In genomic region chr6:169185692-169186485, GRCh38 we compare ENCODE assay signal across 13 cellular contexts.
DNase-seq lines count a peak whose midpoint lies in the region; ATAC-seq and TF ChIP-seq lines count a peak whose summit lies in the region.
"Had no signal": no experiment of that assay in that cellular context is flagged by ENCODE, and none has a peak within 500 bp of the region (broad histone marks: within the 10 kb centered on the region; RNA-seq: fewer than 3 reads in every experiment).

No MANE protein-coding gene starts in this region.

- H3K4me3 Mint-ChIP-seq in osteocyte (ENCODE audit: unreplicated experiment): no peak overlapping the region
- H3K4me3 Mint-ChIP-seq: CD4-positive, alpha-beta memory T cell; H9 had no signal

- H3K9me3 ChIP-seq in esophagus muscularis mucosa: no peaks in the 10 kb centered on the region
- no peaks in the 10 kb centered on the region for H3K9me3 ChIP-seq in esophagus squamous epithelium
- H3K9me3 ChIP-seq: BE2C had no signal

- DNase-seq in AG20443 (ENCODE audit: low spot score): peak; percentile 1
- DNase-seq in NAMALWA (ENCODE audit: low spot score): peak; percentile 3
- DNase-seq in esophagus muscularis mucosa (ENCODE audit: extremely low spot score): peak; percentile 64
- DNase-seq in osteocyte (ENCODE audit: extremely low spot score, unreplicated experiment): peak; percentile 75
- no peak for DNase-seq in GM19238 (ENCODE audit: insufficient read length, low spot score)
- no peak for DNase-seq in esophagus squamous epithelium (lab: John Stamatoyannopoulos, UW)
- DNase-seq: BE2C; CD4-positive, alpha-beta memory T cell; DMS79; GOT3; H9 had no signal

- H3K27ac ChIP-seq in esophagus muscularis mucosa (replicated peaks in 1 of 4) (no peak overlapping the region), esophagus squamous epithelium (no peak overlapping the region)
- H3K27ac ChIP-seq: C4-2B had no signal

- H3K27me3 Mint-ChIP-seq in osteocyte (ENCODE audit: unreplicated experiment): no peaks in the 10 kb centered on the region

- H3K4me1 Mint-ChIP-seq in osteocyte (ENCODE audit: unreplicated experiment): peaks cover 29% of the 10 kb centered on the region

- no peak for TF ChIP-seq EP300 in esophagus muscularis mucosa (IDR thresholded peaks at IDR 0.05)

- no peak overlapping the region for H3K27ac Mint-ChIP-seq in osteocyte (ENCODE audit: unreplicated experiment)

- peaks cover 5% of the 10 kb centered on the region for H3K36me3 Mint-ChIP-seq in osteocyte (ENCODE audit: unreplicated experiment)
- H3K36me3 Mint-ChIP-seq: CD4-positive, alpha-beta memory T cell had no signal

- no peak for ATAC-seq in HG03108 (IDR thresholded peaks at IDR 0.05; ENCODE audit: unreplicated experiment)

- WGBS in esophagus muscularis mucosa: 91% methylated on average over 26 of the region's 26 CpGs
- 88 to 92% methylated on average over 20 to 25 of the region's 26 CpGs for WGBS in esophagus squamous epithelium, 2 donors

- no peaks in the 10 kb centered on the region for H3K27me3 ChIP-seq in esophagus muscularis mucosa
- H3K27me3 ChIP-seq in esophagus squamous epithelium: no peaks in the 10 kb centered on the region
- H3K27me3 ChIP-seq: BE2C had no signal

- H3K4me3 ChIP-seq in esophagus muscularis mucosa (no peak overlapping the region), esophagus squamous epithelium (no peak overlapping the region)

- peaks cover 4 to 33% (median 25%) of the 10 kb centered on the region in 4 donors for H3K4me1 ChIP-seq in esophagus muscularis mucosa
- peaks cover 0 to 8% (median 3%) of the 10 kb centered on the region in 3 donors for H3K4me1 ChIP-seq in esophagus squamous epithelium
- H3K4me1 ChIP-seq: BE2C had no signal

- H3K9me3 Mint-ChIP-seq in osteocyte (ENCODE audit: unreplicated experiment): peaks cover 5% of the 10 kb centered on the region

- TF ChIP-seq CTCF in esophagus muscularis mucosa (IDR thresholded peaks at IDR 0.05) (no peak), osteocyte (IDR thresholded peaks at IDR 0.05) (no peak), esophagus squamous epithelium (IDR thresholded peaks at IDR 0.05) (no peak)

- TF ChIP-seq POLR2A in esophagus muscularis mucosa (IDR thresholded peaks at IDR 0.05; ENCODE audit: low read depth) (no peak), esophagus squamous epithelium (IDR thresholded peaks at IDR 0.05) (no peak)

- intact Hi-C loops in esophagus muscularis mucosa (cut with DNase I) (no loop called here), esophagus squamous epithelium (cut with DNase I) (no loop called here)

- H3K36me3 ChIP-seq in esophagus muscularis mucosa: no peaks in the 10 kb centered on the region
- no peaks in the 10 kb centered on the region for H3K36me3 ChIP-seq in esophagus squamous epithelium
- H3K36me3 ChIP-seq: BE2C had no signal

Comparison
In these comparisons a context has a peak if more than half of its experiments do, and no peak if none do; other contexts are left out.
1. DNase-seq: peak in AG20443 (single experiment), NAMALWA (single experiment), esophagus muscularis mucosa (single experiment) and osteocyte (single experiment); none in GM19238 (single experiment) and esophagus squamous epithelium (single experiment).